In genomic region chr11:61120099-61120864, GRCh38 we compare ENCODE assay signal across 1 cellular context.
TF ChIP-seq lines count a peak whose summit lies in the region.

No MANE protein-coding gene starts in this region.

TF ChIP-seq in K562, 482 proteins besides CTCF, POLR2A, EP300 and RAD21:
- TF ChIP-seq, protein P1, sequence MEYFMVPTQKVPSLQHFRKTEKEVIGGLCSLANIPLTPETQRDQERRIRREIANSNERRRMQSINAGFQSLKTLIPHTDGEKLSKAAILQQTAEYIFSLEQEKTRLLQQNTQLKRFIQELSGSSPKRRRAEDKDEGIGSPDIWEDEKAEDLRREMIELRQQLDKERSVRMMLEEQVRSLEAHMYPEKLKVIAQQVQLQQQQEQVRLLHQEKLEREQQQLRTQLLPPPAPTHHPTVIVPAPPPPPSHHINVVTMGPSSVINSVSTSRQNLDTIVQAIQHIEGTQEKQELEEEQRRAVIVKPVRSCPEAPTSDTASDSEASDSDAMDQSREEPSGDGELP (CRISPR knock-in tag; IDR thresholded peaks at IDR 0.05; ENCODE audit: borderline replicate concordance), result peak; percentile 39; the same call in 1 of the 2 replicates
- TF ChIP-seq ETV1 (tag; conservative IDR thresholded peaks at IDR 0.05; ENCODE audit: low read depth) (peak; percentile 72), GATAD2B (IDR thresholded peaks at IDR 0.05; ENCODE audit: borderline replicate concordance) (no peak), MEF2D (tag; conservative IDR thresholded peaks at IDR 0.05; ENCODE audit: low read depth) (no peak), FOSL1 (tag; conservative IDR thresholded peaks at IDR 0.05) (peak; percentile 71), ZBTB7A (IDR thresholded peaks at IDR 0.05; ENCODE audit: borderline replicate concordance, control insufficient read depth, low read depth, low read length) (no peak), KDM1A (IDR thresholded peaks at IDR 0.05) (peak in 1 of 2 experiments; percentile 23; a peak in 2 of 4 replicates), ELF1 (tag; IDR thresholded peaks at IDR 0.05) (no peak), ZBTB17 (CRISPR knock-in tag; IDR thresholded peaks at IDR 0.05) (no peak), NR2C2 (CRISPR knock-in tag; IDR thresholded peaks at IDR 0.05) (no peak), NR2C2 (tag; IDR thresholded peaks at IDR 0.05) (0 out of 2 replicates have a peak, but pooled peaks have one; percentile 33), CBFA2T3 (IDR thresholded peaks at IDR 0.05) (peak; percentile 17; the same call in 1 of the 2 replicates), UBTF (IDR thresholded peaks at IDR 0.05; ENCODE audit: borderline replicate concordance in 1 of 2, low read depth in 2 of 2, low read length in 2 of 2) (no peak), EHMT2 (IDR thresholded peaks at IDR 0.05) (peak; percentile 44; the same call in 1 of the 2 replicates), GABPA (tag; conservative IDR thresholded peaks at IDR 0.05; ENCODE audit: low read depth) (peak; percentile 71)
- TF ChIP-seq, protein P2, sequence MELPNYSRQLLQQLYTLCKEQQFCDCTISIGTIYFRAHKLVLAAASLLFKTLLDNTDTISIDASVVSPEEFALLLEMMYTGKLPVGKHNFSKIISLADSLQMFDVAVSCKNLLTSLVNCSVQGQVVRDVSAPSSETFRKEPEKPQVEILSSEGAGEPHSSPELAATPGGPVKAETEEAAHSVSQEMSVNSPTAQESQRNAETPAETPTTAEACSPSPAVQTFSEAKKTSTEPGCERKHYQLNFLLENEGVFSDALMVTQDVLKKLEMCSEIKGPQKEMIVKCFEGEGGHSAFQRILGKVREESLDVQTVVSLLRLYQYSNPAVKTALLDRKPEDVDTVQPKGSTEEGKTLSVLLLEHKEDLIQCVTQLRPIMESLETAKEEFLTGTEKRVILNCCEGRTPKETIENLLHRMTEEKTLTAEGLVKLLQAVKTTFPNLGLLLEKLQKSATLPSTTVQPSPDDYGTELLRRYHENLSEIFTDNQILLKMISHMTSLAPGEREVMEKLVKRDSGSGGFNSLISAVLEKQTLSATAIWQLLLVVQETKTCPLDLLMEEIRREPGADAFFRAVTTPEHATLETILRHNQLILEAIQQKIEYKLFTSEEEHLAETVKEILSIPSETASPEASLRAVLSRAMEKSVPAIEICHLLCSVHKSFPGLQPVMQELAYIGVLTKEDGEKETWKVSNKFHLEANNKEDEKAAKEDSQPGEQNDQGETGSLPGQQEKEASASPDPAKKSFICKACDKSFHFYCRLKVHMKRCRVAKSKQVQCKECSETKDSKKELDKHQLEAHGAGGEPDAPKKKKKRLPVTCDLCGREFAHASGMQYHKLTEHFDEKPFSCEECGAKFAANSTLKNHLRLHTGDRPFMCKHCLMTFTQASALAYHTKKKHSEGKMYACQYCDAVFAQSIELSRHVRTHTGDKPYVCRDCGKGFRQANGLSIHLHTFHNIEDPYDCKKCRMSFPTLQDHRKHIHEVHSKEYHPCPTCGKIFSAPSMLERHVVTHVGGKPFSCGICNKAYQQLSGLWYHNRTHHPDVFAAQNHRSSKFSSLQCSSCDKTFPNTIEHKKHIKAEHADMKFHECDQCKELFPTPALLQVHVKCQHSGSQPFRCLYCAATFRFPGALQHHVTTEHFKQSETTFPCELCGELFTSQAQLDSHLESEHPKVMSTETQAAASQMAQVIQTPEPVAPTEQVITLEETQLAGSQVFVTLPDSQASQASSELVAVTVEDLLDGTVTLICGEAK (IDR thresholded peaks at IDR 0.05), result peak; percentile 77
- TF ChIP-seq, protein P2 (CRISPR knock-in tag; IDR thresholded peaks at IDR 0.05), result no peak
TF ChIP-seq in K562: peak in this region for 9.
